In the genomic region with DNA sequence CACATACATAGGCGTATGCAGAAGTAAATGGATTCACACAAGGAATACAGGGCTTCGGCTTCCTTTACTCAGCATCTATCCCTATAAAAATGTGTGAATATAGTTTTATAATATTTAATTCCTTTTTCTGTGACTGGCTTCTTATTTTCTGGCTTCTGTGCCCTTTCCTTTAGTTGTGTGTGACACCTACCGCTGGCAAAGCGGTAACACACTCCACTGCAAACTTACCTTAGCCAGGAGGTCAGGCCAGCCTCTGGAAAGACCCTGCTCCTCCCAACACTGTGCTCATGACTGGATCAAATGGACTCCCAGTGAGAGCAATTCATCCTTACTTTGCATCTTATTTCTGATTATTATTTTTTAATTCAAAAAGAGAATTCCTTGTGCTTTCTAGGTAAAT, we compare ENCODE assay signal across 12 cellular contexts.
A peak's percentile ranks its signal among the peaks of the same experiment; 100 is the strongest.
DNase-seq lines count a peak whose midpoint lies in the region; ATAC-seq and TF ChIP-seq lines count a peak whose summit lies in the region.
"Had no signal": no experiment of that assay in that cellular context is flagged by ENCODE, and none has a peak within 500 bp of the region (broad histone marks: within the 10 kb centered on the region; RNA-seq: fewer than 3 reads in every experiment).

No MANE protein-coding gene starts in this region.

- no peak overlapping the region for H2BK120ac ChIP-seq in neuronal stem cell (ENCODE audit: low read depth, low read length)

- intact Hi-C loops in Right ventricle myocardium superior (cut with DNase I) = no loop called here

- H3K4me3 ChIP-seq in cardiac muscle cell (no peak overlapping the region), fibroblast of the aortic adventitia (ENCODE audit: low read depth, low read length) (peak overlapping the region; percentile 58), neuronal stem cell (ENCODE audit: low read length in 2 of 2) (peak overlapping the region in 1 of 2 donors; percentile 43)

- no peaks in the 10 kb centered on the region for H3K4me1 ChIP-seq in cardiac muscle cell (ENCODE audit: low read depth)
- H3K4me1 ChIP-seq in neuronal stem cell (ENCODE audit: control insufficient read depth in 2 of 2, insufficient read depth in 1 of 2, low read depth in 1 of 2, low read length in 2 of 2) = peaks cover 12 to 20% of the 10 kb centered on the region in 2 donors

- DNase-seq in cardiac muscle cell (ENCODE audit: low read depth in 1 of 2, low spot score in 1 of 2) (peak in 1 of 2 donors; percentile 22), Right ventricle myocardium superior (no peak), fibroblast of the aortic adventitia (ENCODE audit: low read depth) (peak; percentile 35), neuronal stem cell (ENCODE audit: low spot score) (no peak), COLO668 (lab: John Stamatoyannopoulos, UW; ENCODE audit: unreplicated experiment) (no peak)
- DNase-seq in stimulated activated CD4-positive, alpha-beta T cell treated with anti-CD3 and anti-CD28 coated beads, Interleukin-1b, Interleukin-23, amount 100 ng/mL, for 48 hours = no peak
- no peak for DNase-seq in stimulated activated CD4-positive, alpha-beta T cell treated with anti-CD3 and anti-CD28 coated beads, Interleukin-2, amount 100 ng/mL, for 48 hours
- DNase-seq: ACHN; activated CD8-positive, alpha-beta T cell treated with anti-CD3 and anti-CD28 coated beads, Interleukin-2, amount 10 ng/mL, durations not matched to agents 7 days and 5 days; NCI-H1436; retina had no signal

- H2BK5ac ChIP-seq in neuronal stem cell (ENCODE audit: low read length) = no peak overlapping the region

- H3K9ac ChIP-seq in neuronal stem cell (ENCODE audit: low read depth, low read length, poor library complexity) = no peak overlapping the region

- H3K36me3 ChIP-seq in cardiac muscle cell (peaks cover 12% of the 10 kb centered on the region), neuronal stem cell (replicated peaks in 1 of 2; ENCODE audit: control insufficient read depth in 2 of 2, insufficient read depth in 2 of 2, low read length in 2 of 2) (no peaks in the 10 kb centered on the region)

- no peak overlapping the region for H2AK5ac ChIP-seq in neuronal stem cell (ENCODE audit: low read depth, low read length)

- H4K8ac ChIP-seq in neuronal stem cell (ENCODE audit: low read depth, low read length) = no peak overlapping the region

- no peak overlapping the region for H3K14ac ChIP-seq in neuronal stem cell (ENCODE audit: low read length)

- no peak overlapping the region for H3K18ac ChIP-seq in neuronal stem cell (ENCODE audit: low read length)

- peak overlapping the region; percentile 88 for H2AFZ ChIP-seq in neuronal stem cell (ENCODE audit: low read length)

- no peak overlapping the region for H2BK15ac ChIP-seq in neuronal stem cell (ENCODE audit: low read length)

- ATAC-seq in Right ventricle myocardium superior (ENCODE audit: poor library complexity) = no peak
- no peak for ATAC-seq in GM21737 (IDR thresholded peaks at IDR 0.05; ENCODE audit: unreplicated experiment)
- ATAC-seq: activated CD8-positive, alpha-beta T cell treated with anti-CD3 and anti-CD28 coated beads, Interleukin-2, amount 10 ng/mL, durations not matched to agents 7 days and 5 days had no signal

- no peak overlapping the region for H3K23ac ChIP-seq in neuronal stem cell (ENCODE audit: low read depth, low read length, poor library complexity)

- no peak overlapping the region for H3K27ac ChIP-seq in cardiac muscle cell
- H3K27ac ChIP-seq in neuronal stem cell (replicated peaks; ENCODE audit: low read length) = no peak overlapping the region

- no CpG with 5 or more reads among the region's 4 CpGs for WGBS in neuronal stem cell (ENCODE audit: extremely low coverage in 2 of 2, insufficient read length in 2 of 2, insufficient replicate concordance in 1 of 2), 2 donors

- H4K91ac ChIP-seq in neuronal stem cell (ENCODE audit: low read depth, low read length, poor library complexity) = no peak overlapping the region

- H3K4ac ChIP-seq in neuronal stem cell (ENCODE audit: low read length) = no peak overlapping the region

- TF ChIP-seq CTCF in cardiac muscle cell (IDR thresholded peaks at IDR 0.05; ENCODE audit: low read depth, low read length) (peak; percentile 11), fibroblast of the aortic adventitia (IDR thresholded peaks at IDR 0.05; ENCODE audit: insufficient read depth, low read length) (peak; percentile 45)

- H3K4me2 ChIP-seq in neuronal stem cell (ENCODE audit: insufficient read depth, low read length, poor library complexity, severe bottlenecking) = no peak overlapping the region

- H3K79me1 ChIP-seq in neuronal stem cell (ENCODE audit: low read depth, low read length) = no peaks in the 10 kb centered on the region

- no peaks in the 10 kb centered on the region for H3K27me3 ChIP-seq in cardiac muscle cell
- H3K27me3 ChIP-seq in neuronal stem cell (ENCODE audit: control insufficient read depth in 3 of 3, insufficient read depth in 3 of 3, low read depth in 1 of 3, low read length in 3 of 3) = no peaks in the 10 kb centered on the region

- H2BK12ac ChIP-seq in neuronal stem cell (ENCODE audit: low read length) = no peak overlapping the region

- H3K9me3 ChIP-seq in cardiac muscle cell (ENCODE audit: low read depth) (no peaks in the 10 kb centered on the region), neuronal stem cell (replicated peaks in 1 of 2; ENCODE audit: control insufficient read depth in 2 of 2, insufficient read depth in 1 of 2, low read depth in 1 of 2, low read length in 2 of 2) (no peaks in the 10 kb centered on the region)
